8 cellular contexts compared by ENCODE assay signal in the genomic region with DNA sequence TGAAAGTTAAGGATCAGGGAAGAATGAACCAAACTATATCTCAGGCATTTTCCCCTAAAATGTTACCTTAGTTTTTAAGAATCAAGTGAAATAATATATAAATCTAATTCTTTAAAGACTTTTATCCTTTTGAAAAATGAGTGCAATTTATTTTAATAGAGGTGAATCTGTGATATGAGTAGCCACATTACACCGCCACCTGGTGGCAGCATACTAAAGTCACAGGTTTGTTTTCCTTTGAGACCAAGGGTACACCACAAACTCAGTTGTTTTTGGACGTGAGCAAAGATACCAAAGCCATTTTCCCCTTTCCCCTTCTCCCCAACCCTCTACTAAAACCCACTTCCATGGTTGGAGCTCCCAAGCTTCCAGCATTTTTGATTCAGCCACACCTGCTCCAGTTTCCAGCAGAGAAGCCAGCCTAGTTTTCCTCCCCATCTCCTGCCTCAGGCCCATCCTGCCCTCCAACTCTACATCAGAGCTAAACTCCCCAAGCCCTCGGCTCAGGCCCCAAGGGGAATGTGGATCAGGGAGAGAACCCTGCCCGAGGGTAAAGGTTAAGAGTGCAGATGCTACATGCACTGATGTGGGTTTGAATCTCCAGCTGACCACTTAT.
DNase-seq lines count a peak whose midpoint lies in the region; ATAC-seq lines count a peak whose summit lies in the region.

No MANE protein-coding gene starts in this region.

- no peak for ATAC-seq in HG03439 (IDR thresholded peaks at IDR 0.05; ENCODE audit: unreplicated experiment)

- DNase-seq in DMS79 (lab: John Stamatoyannopoulos, UW), result peak; percentile 32
- peak; percentile 68 for DNase-seq in LoVo (ENCODE audit: low spot score)
- DNase-seq in T-helper 2 cell, result peak; percentile 25 to 76 (median 52)
- peak in 34 of 56 donors; percentile 6 to 80 (median 36) for DNase-seq in amygdala (lab: John Stamatoyannopoulos, UW)
- peak; percentile 29 to 47 for DNase-seq in hippocampal formation (lab: John Stamatoyannopoulos, UW)
- peak; percentile 68 for DNase-seq in stimulated activated CD4-positive, alpha-beta T cell treated with anti-CD3 and anti-CD28 coated beads, Interleukin-12 subunit alpha, Interleukin-12 subunit beta, amount 100 ng/mL, for 4 hours
- no peak for DNase-seq in D341Med (ENCODE audit: low spot score)
